ENCODE assay signal across 17 cellular contexts in genomic region chr5:32851774-32852173, GRCh38.
"Had no signal": no experiment of that assay in that cellular context is flagged by ENCODE, and none has a peak within 500 bp of the region (broad histone marks: within the 10 kb centered on the region; RNA-seq: fewer than 3 reads in every experiment).

No MANE protein-coding gene starts in this region.

- H2AFZ ChIP-seq: hepatocyte had no signal

- H3K4me3 ChIP-seq: coronary artery, hepatocyte, lower lobe of right lung, mucosa of descending colon, pancreas, stomach, tibial nerve had no signal

- H3K4me1 ChIP-seq: lower lobe of right lung, pancreas, stomach had no signal

- H3K79me2 ChIP-seq: hepatocyte had no signal

- H3K27me3 Mint-ChIP-seq: activated CD8-positive, alpha-beta T cell treated with anti-CD3 and anti-CD28 coated beads for 36 hours had no signal

- H3K27me3 ChIP-seq: hepatocyte, pancreas, stomach, tibial nerve had no signal

- H3K9me3 ChIP-seq: lower lobe of right lung, mucosa of descending colon, pancreas had no signal

- H3K36me3 ChIP-seq: lower lobe of right lung, pancreas, stomach, tibial nerve had no signal

- DNase-seq: activated CD4-positive, alpha-beta T cell treated with anti-CD3 and anti-CD28 coated beads for 36 hours; activated CD8-positive, alpha-beta memory T cell treated with anti-CD3 and anti-CD28 coated beads, Interleukin-2, amount 50 U/mL, for 4 hours; activated CD8-positive, alpha-beta T cell treated with anti-CD3 and anti-CD28 coated beads for 36 hours; activated naive CD4-positive, alpha-beta T cell; activated T-cell treated with anti-CD3 and anti-CD28 coated beads, Interleukin-2, amount 50 U/mL, for 72 hours; caudate nucleus; effector CD8-positive, alpha-beta T cell; mucosa of descending colon; natural killer cell; stomach; SW 1271 had no signal

- H3K4me3 Mint-ChIP-seq: activated CD4-positive, alpha-beta T cell treated with anti-CD3 and anti-CD28 coated beads for 36 hours; activated CD8-positive, alpha-beta T cell treated with anti-CD3 and anti-CD28 coated beads for 36 hours; activated T-cell treated with anti-CD3 and anti-CD28 coated beads, Interleukin-2, amount 50 U/mL, for 72 hours; natural killer cell had no signal

- H3K27ac Mint-ChIP-seq: activated CD4-positive, alpha-beta T cell treated with anti-CD3 and anti-CD28 coated beads for 36 hours; activated CD8-positive, alpha-beta T cell treated with anti-CD3 and anti-CD28 coated beads for 36 hours; activated T-cell treated with anti-CD3 and anti-CD28 coated beads, Interleukin-2, amount 50 U/mL, for 72 hours had no signal

- H3K4me1 Mint-ChIP-seq: activated CD4-positive, alpha-beta T cell treated with anti-CD3 and anti-CD28 coated beads for 36 hours had no signal

- H3K27ac ChIP-seq: hepatocyte, lower lobe of right lung, pancreas, stomach, VCaP had no signal

- H3K4me2 ChIP-seq: hepatocyte had no signal

- H3K9me3 Mint-ChIP-seq: natural killer cell had no signal

- H3K36me3 Mint-ChIP-seq: natural killer cell had no signal
